In genomic region chr6:146892613-146893401, GRCh38 we compare ENCODE assay signal across 1 cellular context.
TF ChIP-seq lines count a peak whose summit lies in the region.

No MANE protein-coding gene starts in this region.

TF ChIP-seq in K562, 482 proteins besides CTCF, POLR2A, EP300 and RAD21 (continued from another document):
- TF ChIP-seq, protein P1, sequence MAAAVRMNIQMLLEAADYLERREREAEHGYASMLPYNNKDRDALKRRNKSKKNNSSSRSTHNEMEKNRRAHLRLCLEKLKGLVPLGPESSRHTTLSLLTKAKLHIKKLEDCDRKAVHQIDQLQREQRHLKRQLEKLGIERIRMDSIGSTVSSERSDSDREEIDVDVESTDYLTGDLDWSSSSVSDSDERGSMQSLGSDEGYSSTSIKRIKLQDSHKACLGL (CRISPR knock-in tag; IDR thresholded peaks at IDR 0.05; ENCODE audit: borderline replicate concordance, poor library complexity, severe bottlenecking): no peak
- TF ChIP-seq SOX6 (IDR thresholded peaks at IDR 0.05) (peak; percentile 76), ILK (tag; IDR thresholded peaks at IDR 0.05; ENCODE audit: borderline replicate concordance, low read depth) (0 out of 2 replicates have a peak, but pooled peaks have one; percentile 51), RHOXF2B (CRISPR knock-in tag; conservative IDR thresholded peaks at IDR 0.05) (no peak; the same call in none of the 2 replicates), SNRNP70 (optimal IDR thresholded peaks at IDR 0.05; ENCODE audit: low read depth, low read length) (no peak), NFE2L1 (tag; IDR thresholded peaks at IDR 0.05; ENCODE audit: borderline replicate concordance, low read depth) (no peak), NR0B1 (IDR thresholded peaks at IDR 0.05; ENCODE audit: partially characterized antibody) (no peak), DMBX1 (CRISPR knock-in tag; IDR thresholded peaks at IDR 0.05; ENCODE audit: borderline replicate concordance) (peak; percentile 94), TRIM28 (IDR thresholded peaks at IDR 0.05) (0 out of 2 replicates have a peak, but pooled peaks have one; percentile 49), NFE2 (IDR thresholded peaks at IDR 0.05; ENCODE audit: low read depth) (peak; percentile 89), ZNF263 (CRISPR knock-in tag; IDR thresholded peaks at IDR 0.05; ENCODE audit: borderline replicate concordance) (no peak)
- TF ChIP-seq, protein P2, sequence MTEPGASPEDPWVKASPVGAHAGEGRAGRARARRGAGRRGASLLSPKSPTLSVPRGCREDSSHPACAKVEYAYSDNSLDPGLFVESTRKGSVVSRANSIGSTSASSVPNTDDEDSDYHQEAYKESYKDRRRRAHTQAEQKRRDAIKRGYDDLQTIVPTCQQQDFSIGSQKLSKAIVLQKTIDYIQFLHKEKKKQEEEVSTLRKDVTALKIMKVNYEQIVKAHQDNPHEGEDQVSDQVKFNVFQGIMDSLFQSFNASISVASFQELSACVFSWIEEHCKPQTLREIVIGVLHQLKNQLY (CRISPR knock-in tag; conservative IDR thresholded peaks at IDR 0.05): 0 out of 4 replicates have a peak, but pooled peaks of 1 of the 2 experiments have one; percentile 21
- TF ChIP-seq, protein P3, sequence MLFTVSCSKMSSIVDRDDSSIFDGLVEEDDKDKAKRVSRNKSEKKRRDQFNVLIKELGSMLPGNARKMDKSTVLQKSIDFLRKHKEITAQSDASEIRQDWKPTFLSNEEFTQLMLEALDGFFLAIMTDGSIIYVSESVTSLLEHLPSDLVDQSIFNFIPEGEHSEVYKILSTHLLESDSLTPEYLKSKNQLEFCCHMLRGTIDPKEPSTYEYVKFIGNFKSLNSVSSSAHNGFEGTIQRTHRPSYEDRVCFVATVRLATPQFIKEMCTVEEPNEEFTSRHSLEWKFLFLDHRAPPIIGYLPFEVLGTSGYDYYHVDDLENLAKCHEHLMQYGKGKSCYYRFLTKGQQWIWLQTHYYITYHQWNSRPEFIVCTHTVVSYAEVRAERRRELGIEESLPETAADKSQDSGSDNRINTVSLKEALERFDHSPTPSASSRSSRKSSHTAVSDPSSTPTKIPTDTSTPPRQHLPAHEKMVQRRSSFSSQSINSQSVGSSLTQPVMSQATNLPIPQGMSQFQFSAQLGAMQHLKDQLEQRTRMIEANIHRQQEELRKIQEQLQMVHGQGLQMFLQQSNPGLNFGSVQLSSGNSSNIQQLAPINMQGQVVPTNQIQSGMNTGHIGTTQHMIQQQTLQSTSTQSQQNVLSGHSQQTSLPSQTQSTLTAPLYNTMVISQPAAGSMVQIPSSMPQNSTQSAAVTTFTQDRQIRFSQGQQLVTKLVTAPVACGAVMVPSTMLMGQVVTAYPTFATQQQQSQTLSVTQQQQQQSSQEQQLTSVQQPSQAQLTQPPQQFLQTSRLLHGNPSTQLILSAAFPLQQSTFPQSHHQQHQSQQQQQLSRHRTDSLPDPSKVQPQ (CRISPR knock-in tag; IDR thresholded peaks at IDR 0.05; ENCODE audit: borderline replicate concordance): no peak
